ENCODE assay signal across 14 cellular contexts in genomic region chr17:43033947-43034622, GRCh38. TPM values are rescaled to one million over a fixed set of nuclear protein-coding genes. Genes with fewer than 3 reads are reported as not detected.
DNase-seq lines count a peak whose midpoint lies in the region; ATAC-seq, FAIRE-seq and TF ChIP-seq lines count a peak whose summit lies in the region.
"Had no signal": no experiment of that assay in that cellular context is flagged by ENCODE, and none has a peak within 500 bp of the region (broad histone marks: within the 10 kb centered on the region; RNA-seq: fewer than 3 reads in every experiment).

No MANE protein-coding gene starts in this region.

- FAIRE-seq in kidney (lab: Jason Lieb, UNC): no peak
- FAIRE-seq: small intestine had no signal

- no peaks in the 10 kb centered on the region for H3K4me1 ChIP-seq in RWPE2 (ENCODE audit: insufficient read depth, poor library complexity, severe bottlenecking)
- H3K4me1 ChIP-seq in kidney (ENCODE audit: control insufficient read depth in 1 of 2, insufficient read depth in 1 of 2, low read depth in 1 of 2, low read length in 2 of 2): no peaks in the 10 kb centered on the region
- H3K4me1 ChIP-seq: tibial artery had no signal

- intact Hi-C loops in kidney (cut with DNase I): no loop called here

- H3K36me3 ChIP-seq in RWPE2 (ENCODE audit: low read depth): no peaks in the 10 kb centered on the region
- H3K36me3 ChIP-seq in kidney (ENCODE audit: control insufficient read depth in 1 of 2, insufficient read depth in 2 of 2, low read length in 2 of 2): no peaks in the 10 kb centered on the region
- H3K36me3 ChIP-seq: tibial artery had no signal

- no peak for TF ChIP-seq CTCF in RWPE2 (IDR thresholded peaks at IDR 0.05; ENCODE audit: poor library complexity, severe bottlenecking)
- TF ChIP-seq CTCF in kidney (IDR thresholded peaks at IDR 0.05; ENCODE audit: borderline replicate concordance, extremely low read depth, insufficient read depth): no peak
- TF ChIP-seq CTCF in GM13977 (IDR thresholded peaks at IDR 0.05; ENCODE audit: extremely low read depth, insufficient read depth, missing control alignments): no peak

- in situ Hi-C loops in GM13977 (cut with MboI; ENCODE audit: low pct_unique_long_range_greater_than_20kb, low sequenced_read_pairs, unreplicated experiment): no loop called here

- no peaks in the 10 kb centered on the region for H3K9me3 ChIP-seq in RWPE2 (ENCODE audit: severe bottlenecking)
- H3K9me3 ChIP-seq in kidney (ENCODE audit: control insufficient read depth in 1 of 2, low read length in 2 of 2): no peaks in the 10 kb centered on the region
- H3K9me3 ChIP-seq: tibial artery had no signal

- DNase-seq in NCI-H1417 (lab: John Stamatoyannopoulos, UW) (peak; percentile 50 to 77 (median 50)), NCI-H1417 treated with DMSO at 0.1 percent for 48 hours (lab: John Stamatoyannopoulos, UW) (no peak), RWPE2 (ENCODE audit: low spot score) (no peak), kidney (peak; percentile 12), substantia nigra (lab: John Stamatoyannopoulos, UW) (peak in 14 of 49 donors; percentile 18 to 44 (median 23)), GM13977 (ENCODE audit: low spot score) (no peak), kidney tubule cell (ENCODE audit: low spot score) (no peak)
- DNase-seq: activated CD4-positive, alpha-beta T cell treated with anti-CD3 and anti-CD28 coated beads for 36 hours; Calu3; small intestine; T-cell; tibial artery had no signal

- no peak overlapping the region for H3K4me3 ChIP-seq in RWPE2 (ENCODE audit: severe bottlenecking)
- no peak overlapping the region for H3K4me3 ChIP-seq in kidney (ENCODE audit: low read length in 2 of 2)
- H3K4me3 ChIP-seq: tibial artery had no signal

- H3K9ac ChIP-seq in kidney (ENCODE audit: low read length in 2 of 2): no peak overlapping the region

- no peaks in the 10 kb centered on the region for H3K27me3 ChIP-seq in RWPE2 (ENCODE audit: insufficient read depth, poor library complexity, severe bottlenecking)
- H3K27me3 ChIP-seq: tibial artery had no signal

- no peak overlapping the region for H3K27ac ChIP-seq in RWPE2 (ENCODE audit: poor library complexity, severe bottlenecking)
- H3K27ac ChIP-seq in kidney (ENCODE audit: low read depth in 2 of 2, low read length in 2 of 2): no peak overlapping the region
- H3K27ac ChIP-seq in substantia nigra (ENCODE audit: low read depth, low read length, poor library complexity, severe bottlenecking): peak overlapping the region; percentile 44
- H3K27ac ChIP-seq: tibial artery had no signal

- ATAC-seq in RWPE2 (ENCODE audit: low read depth) (0 out of 3 replicates have a peak, but pooled peaks have one; percentile 24), esophagus mucosa (no peak)
- ATAC-seq: activated CD4-positive, alpha-beta T cell treated with anti-CD3 and anti-CD28 coated beads for 36 hours; T-cell had no signal

RNA-seq across cellular contexts. Expression of gene RND2, which starts 9.1 kb away (rescaled TPM):
- total RNA-seq in kidney: 0.63 TPM
- 2.3 TPM for polyA plus RNA-seq in kidney (ENCODE audit: insufficient read depth, low read depth, low replicate concordance)
- 0.16 TPM for total RNA-seq in esophagus mucosa
- total RNA-seq: A172 had no signal

RNA-seq across cellular contexts. Expression of gene VAT1, which starts 11.9 kb away (rescaled TPM):
- 133 TPM for total RNA-seq in kidney
- polyA plus RNA-seq in kidney (ENCODE audit: insufficient read depth, low read depth, low replicate concordance): 119 TPM
- 83.5 TPM for total RNA-seq in esophagus mucosa

RNA-seq across cellular contexts. Expression of gene IFI35, which starts 27.5 kb away (rescaled TPM):
- total RNA-seq in kidney (41.4 TPM), esophagus mucosa (7.7 TPM)
- polyA plus RNA-seq in kidney (ENCODE audit: insufficient read depth, low read depth, low replicate concordance): 58.6 TPM

RNA-seq across cellular contexts. Expression of gene RPL27, which starts 35.9 kb away (rescaled TPM):
- total RNA-seq in kidney (759 TPM), esophagus mucosa (1,265 TPM)
- polyA plus RNA-seq in kidney (ENCODE audit: insufficient read depth, low read depth, low replicate concordance): 1,823 TPM

RNA-seq across cellular contexts. Expression of gene RUNDC1, which starts 53.7 kb away (rescaled TPM):
- total RNA-seq in kidney (19.5 TPM), esophagus mucosa (5.8 TPM)
- polyA plus RNA-seq in kidney (ENCODE audit: insufficient read depth, low read depth, low replicate concordance): 10.1 TPM

Comparison
In these comparisons a context has a peak if more than half of its experiments do, and no peak if none do; other contexts are left out.
1. DNase-seq: peak in NCI-H1417 (3 of 3) and kidney (single experiment); none in NCI-H1417 treated with DMSO at 0.1 percent for 48 hours (single experiment), RWPE2 (single experiment), GM13977 (single experiment) and kidney tubule cell (single experiment).